In genomic region chr2:66306488-66306887, GRCh38 we compare ENCODE assay signal across 28 cellular contexts.
"Had no signal": no experiment of that assay in that cellular context is flagged by ENCODE, and none has a peak within 500 bp of the region (broad histone marks: within the 10 kb centered on the region; RNA-seq: fewer than 3 reads in every experiment).

No MANE protein-coding gene starts in this region.

- H3K27ac ChIP-seq: epithelial cell of prostate, foreskin keratinocyte, gastroesophageal sphincter, neural progenitor cell, parathyroid adenoma, right lobe of liver, testis, upper lobe of right lung, uterus had no signal

- H3K9me3 ChIP-seq: mucosa of descending colon, right lobe of liver, testis, upper lobe of right lung had no signal

- H3K4me1 ChIP-seq: foreskin keratinocyte, neural progenitor cell, parathyroid adenoma, right lobe of liver, spleen, upper lobe of right lung, uterus had no signal

- H3K9me3 Mint-ChIP-seq: memory B cell; natural killer cell treated with Interleukin-12 subunit alpha and Interleukin-12 subunit beta and Interleukin-15 and Interleukin-18, amount 100 ng/mL, for 72 hours; stimulated activated memory B cell treated with anti-CD40 and anti-IgM and Interleukin-4, amounts not matched to agents 10 μg/mL and 1 μg/mL and 100 μg/mL, for 72 hours had no signal

- H2AFZ ChIP-seq: neural progenitor cell, parathyroid adenoma had no signal

- H3K27ac Mint-ChIP-seq: endodermal cell; immature natural killer cell; memory B cell; mesothelial cell of epicardium; naive B cell; natural killer cell treated with Interleukin-12 subunit alpha and Interleukin-12 subunit beta and Interleukin-15 and Interleukin-18, amount 100 ng/mL, for 72 hours; neural progenitor cell; progenitor cell of endocrine pancreas; stimulated activated memory B cell treated with anti-CD40 and anti-IgM and Interleukin-4, amounts not matched to agents 10 μg/mL and 1 μg/mL and 100 μg/mL, for 72 hours had no signal

- H3K36me3 ChIP-seq: gastroesophageal sphincter, heart right ventricle, neural progenitor cell, right lobe of liver, spleen, tibial nerve, upper lobe of right lung, uterus had no signal

- FAIRE-seq: colon had no signal

- H3K4me2 ChIP-seq: neural progenitor cell had no signal

- H3K4me1 Mint-ChIP-seq: immature natural killer cell; memory B cell; naive B cell; stimulated activated memory B cell treated with anti-CD40 and anti-IgM and Interleukin-4, amounts not matched to agents 10 μg/mL and 1 μg/mL and 100 μg/mL, for 72 hours had no signal

- H3K36me3 Mint-ChIP-seq: immature natural killer cell; memory B cell; naive B cell; natural killer cell treated with Interleukin-12 subunit alpha and Interleukin-12 subunit beta and Interleukin-15 and Interleukin-18, amount 100 ng/mL, for 72 hours; neural progenitor cell; stimulated activated memory B cell treated with anti-CD40 and anti-IgM and Interleukin-4, amounts not matched to agents 10 μg/mL and 1 μg/mL and 100 μg/mL, for 72 hours had no signal

- H3K9ac ChIP-seq: neural progenitor cell, parathyroid adenoma had no signal

- H3K4me3 Mint-ChIP-seq: endodermal cell; immature natural killer cell; memory B cell; mesothelial cell of epicardium; naive B cell; natural killer cell treated with Interleukin-12 subunit alpha and Interleukin-12 subunit beta and Interleukin-15 and Interleukin-18, amount 100 ng/mL, for 72 hours; neural progenitor cell; stimulated activated memory B cell treated with anti-CD40 and anti-IgM and Interleukin-4, amounts not matched to agents 10 μg/mL and 1 μg/mL and 100 μg/mL, for 72 hours had no signal

- H3K27me3 ChIP-seq: foreskin keratinocyte, gastroesophageal sphincter, heart right ventricle, neural progenitor cell, right lobe of liver, spleen, testis, tibial nerve, upper lobe of right lung, uterus had no signal

- DNase-seq: effector CD8-positive, alpha-beta T cell; endodermal cell; foreskin keratinocyte; immature natural killer cell; islet precursor cell; kidney glomerular epithelial cell; naive B cell; right lobe of liver; spleen; stimulated activated CD4-positive, alpha-beta T cell treated with anti-CD3 and anti-CD28 coated beads, Interleukin-4, amount 100 ng/mL, for 4 hours; stimulated activated naive CD8-positive, alpha-beta T cell treated with anti-CD3 and anti-CD28 coated beads, Interleukin-15, Interleukin-2, amounts not matched to agents 100 U/mL and 50 U/mL, for 24 hours had no signal

- H3K4me3 ChIP-seq: gastroesophageal sphincter, heart right ventricle, lung, mucosa of descending colon, neural progenitor cell, right lobe of liver, spleen, testis, tibial nerve, upper lobe of right lung, uterus had no signal

- H3K27me3 Mint-ChIP-seq: memory B cell; naive B cell; natural killer cell treated with Interleukin-12 subunit alpha and Interleukin-12 subunit beta and Interleukin-15 and Interleukin-18, amount 100 ng/mL, for 72 hours; progenitor cell of endocrine pancreas; stimulated activated memory B cell treated with anti-CD40 and anti-IgM and Interleukin-4, amounts not matched to agents 10 μg/mL and 1 μg/mL and 100 μg/mL, for 72 hours had no signal

- H3K79me2 ChIP-seq: parathyroid adenoma had no signal
